ENCODE assay signal across 23 cellular contexts in the genomic region with DNA sequence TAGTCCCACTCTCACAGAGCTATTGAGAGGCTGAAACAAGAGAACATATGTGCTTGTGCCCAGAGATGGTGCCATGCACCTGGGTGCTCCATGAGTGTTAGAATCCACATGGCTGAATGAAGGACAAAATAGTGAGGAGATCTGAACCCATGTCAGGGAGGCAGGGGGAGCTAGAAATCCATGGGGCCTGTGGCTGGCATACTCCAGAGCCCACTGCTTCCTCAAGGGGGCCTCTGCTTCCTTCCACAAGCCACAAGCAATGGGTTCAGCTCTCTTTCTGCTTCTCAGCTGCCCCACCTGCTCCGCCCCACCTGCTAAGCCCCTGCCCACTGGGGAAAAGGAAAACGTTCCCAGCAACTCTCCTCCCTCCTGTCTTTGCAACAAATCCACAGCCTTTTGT. TPM values are rescaled to one million over a fixed set of nuclear protein-coding genes. Genes with fewer than 3 reads are reported as not detected.
A peak's percentile ranks its signal among the peaks of the same experiment; 100 is the strongest.
DNase-seq lines count a peak whose midpoint lies in the region; ATAC-seq and TF ChIP-seq lines count a peak whose summit lies in the region.
"Had no signal": no experiment of that assay in that cellular context is flagged by ENCODE, and none has a peak within 500 bp of the region (broad histone marks: within the 10 kb centered on the region; RNA-seq: fewer than 3 reads in every experiment).

No MANE protein-coding gene starts in this region.

- no peaks in the 10 kb centered on the region for H3K9me3 Mint-ChIP-seq in GM23338
- peaks cover 68% of the 10 kb centered on the region for H3K9me3 Mint-ChIP-seq in endodermal cell
- peaks cover 5% of the 10 kb centered on the region for H3K9me3 Mint-ChIP-seq in neural progenitor cell
- H3K9me3 Mint-ChIP-seq: CD8-positive, alpha-beta T cell had no signal

- H3K27ac Mint-ChIP-seq in GM23338 (no peak overlapping the region), endodermal cell (no peak overlapping the region), neural progenitor cell (no peak overlapping the region)
- H3K27ac Mint-ChIP-seq: CD8-positive, alpha-beta T cell had no signal

- H3F3A ChIP-seq in GM23338 (replicated peaks; ENCODE audit: low read depth) (no peaks in the 10 kb centered on the region), Loucy (ENCODE audit: low read depth) (no peaks in the 10 kb centered on the region), neural progenitor cell (ENCODE audit: low read depth) (no peaks in the 10 kb centered on the region)

- H3K4me1 ChIP-seq in GM23338 (ENCODE audit: insufficient read depth) (no peaks in the 10 kb centered on the region), Loucy (ENCODE audit: insufficient read depth, low read length, poor library complexity, severe bottlenecking) (peaks cover 4% of the 10 kb centered on the region), endodermal cell (ENCODE audit: control insufficient read depth, insufficient read depth, low read length) (peaks cover 5% of the 10 kb centered on the region), neural progenitor cell (peaks cover 6% of the 10 kb centered on the region)

- no peak overlapping the region for H2AFZ ChIP-seq in GM23338
- no peak overlapping the region for H2AFZ ChIP-seq in Loucy (ENCODE audit: low read length)
- no peak overlapping the region for H2AFZ ChIP-seq in neural progenitor cell (replicated peaks)
- H2AFZ ChIP-seq: PC-9 had no signal

- H3K9me3 ChIP-seq in Loucy (ENCODE audit: insufficient read depth, low read depth, low read length) (no peaks in the 10 kb centered on the region), endodermal cell (ENCODE audit: control insufficient read depth, low read length) (no peaks in the 10 kb centered on the region), neural progenitor cell (ENCODE audit: low read depth) (no peaks in the 10 kb centered on the region)
- H3K9me3 ChIP-seq: SK-N-SH had no signal

- H3K9ac ChIP-seq in Loucy (ENCODE audit: low read depth, low read length, poor library complexity, severe bottlenecking) = no peak overlapping the region
- no peak overlapping the region for H3K9ac ChIP-seq in endodermal cell (ENCODE audit: extremely low read depth, low read length, poor library complexity, severe bottlenecking)
- no peak overlapping the region for H3K9ac ChIP-seq in neural progenitor cell
- H3K9ac ChIP-seq: SK-N-SH had no signal

- H4K20me1 ChIP-seq in GM23338 (replicated peaks; ENCODE audit: insufficient read depth) = no peaks in the 10 kb centered on the region
- no peaks in the 10 kb centered on the region for H4K20me1 ChIP-seq in Loucy (ENCODE audit: insufficient read depth, low read length, poor library complexity, severe bottlenecking)
- H4K20me1 ChIP-seq in neural progenitor cell (ENCODE audit: low read depth) = no peaks in the 10 kb centered on the region

- H3K36me3 Mint-ChIP-seq in GM23338 (ENCODE audit: low read depth) = no peaks in the 10 kb centered on the region
- H3K36me3 Mint-ChIP-seq in endodermal cell (ENCODE audit: low read depth) = no peaks in the 10 kb centered on the region
- H3K36me3 Mint-ChIP-seq in neural progenitor cell = no peaks in the 10 kb centered on the region
- H3K36me3 Mint-ChIP-seq: CD8-positive, alpha-beta T cell had no signal

- H3K9me2 ChIP-seq in GM23338 (ENCODE audit: insufficient read depth) (no peaks in the 10 kb centered on the region), Loucy (replicated peaks; ENCODE audit: low read depth, low read length) (no peaks in the 10 kb centered on the region)
- H3K9me2 ChIP-seq: SK-N-SH had no signal

- H3K27me3 ChIP-seq in GM23338 (ENCODE audit: insufficient read depth) (no peaks in the 10 kb centered on the region), Loucy (ENCODE audit: insufficient read depth, low read length, poor library complexity, severe bottlenecking) (no peaks in the 10 kb centered on the region), endodermal cell (ENCODE audit: control insufficient read depth, insufficient read depth, low read length, poor library complexity, severe bottlenecking) (no peaks in the 10 kb centered on the region), neural progenitor cell (no peaks in the 10 kb centered on the region)

- H3K36me3 ChIP-seq in GM23338 (ENCODE audit: insufficient read depth) (no peaks in the 10 kb centered on the region), Loucy (ENCODE audit: insufficient read depth, low read length) (no peaks in the 10 kb centered on the region), endodermal cell (ENCODE audit: control insufficient read depth, insufficient read depth, low read length) (no peaks in the 10 kb centered on the region), neural progenitor cell (no peaks in the 10 kb centered on the region)

- ATAC-seq in GM23338 = peak; percentile 79
- ATAC-seq: CD8-positive, alpha-beta T cell; HepG2 had no signal

- H3K4me1 Mint-ChIP-seq in GM23338 (peaks cover 5% of the 10 kb centered on the region; the same call in 1 of the 3 replicates), endodermal cell (peaks cover 6% of the 10 kb centered on the region), neural progenitor cell (peaks cover 8% of the 10 kb centered on the region)

- TF ChIP-seq CTCF in GM23338 (conservative IDR thresholded peaks at IDR 0.05; ENCODE audit: low read depth in 2 of 2) = peak; percentile 21 to 69
- TF ChIP-seq CTCF in Loucy (conservative IDR thresholded peaks at IDR 0.05; ENCODE audit: low read length) = peak; percentile 36
- TF ChIP-seq CTCF in endodermal cell (conservative IDR thresholded peaks at IDR 0.05) = peak; percentile 49
- peak; percentile 14 for TF ChIP-seq CTCF in neural progenitor cell (IDR thresholded peaks at IDR 0.05)

- H3K27ac ChIP-seq in GM23338 (ENCODE audit: low read depth) = no peak overlapping the region
- no peak overlapping the region for H3K27ac ChIP-seq in endodermal cell (ENCODE audit: low read depth, low read length)
- no peak overlapping the region for H3K27ac ChIP-seq in neural progenitor cell
- H3K27ac ChIP-seq: HL-60, PC-9 had no signal

- H3K79me2 ChIP-seq in GM23338 (replicated peaks; ENCODE audit: insufficient read depth) (no peaks in the 10 kb centered on the region), Loucy (ENCODE audit: insufficient read depth, low read length) (no peaks in the 10 kb centered on the region), neural progenitor cell (ENCODE audit: low read depth) (no peaks in the 10 kb centered on the region)

- H3K27me3 Mint-ChIP-seq in GM23338 (ENCODE audit: insufficient read depth, low read depth, poor library complexity) (peaks cover 7% of the 10 kb centered on the region), endodermal cell (ENCODE audit: insufficient read depth) (no peaks in the 10 kb centered on the region), neural progenitor cell (ENCODE audit: insufficient read depth, low read depth) (peaks cover 3% of the 10 kb centered on the region)

- H3K4me2 ChIP-seq in GM23338 = no peak overlapping the region
- peak overlapping the region; percentile 31 for H3K4me2 ChIP-seq in Loucy (ENCODE audit: low read depth, low read length, poor library complexity, severe bottlenecking)
- H3K4me2 ChIP-seq in neural progenitor cell = no peak overlapping the region
- H3K4me2 ChIP-seq: PC-9, SK-N-SH had no signal

- H3K4me3 ChIP-seq in GM23338 (no peak overlapping the region), Loucy (ENCODE audit: low read length, poor library complexity, severe bottlenecking) (no peak overlapping the region), endodermal cell (ENCODE audit: low read length) (no peak overlapping the region), neural progenitor cell (no peak overlapping the region)
- H3K4me3 ChIP-seq: PC-9 had no signal

- H3K4me3 Mint-ChIP-seq in GM23338 (no peak overlapping the region), endodermal cell (no peak overlapping the region), neural progenitor cell (no peak overlapping the region)
- H3K4me3 Mint-ChIP-seq: CD8-positive, alpha-beta T cell had no signal

- peak; percentile 38 for DNase-seq in GM23338 (ENCODE audit: low spot score)
- DNase-seq in endodermal cell = peak; percentile 65
- no peak for DNase-seq in neural progenitor cell (ENCODE audit: low spot score)
- DNase-seq in putamen (ENCODE audit: low spot score) = no peak
- no peak for DNase-seq in central memory CD4-positive, alpha-beta T cell
- no peak for DNase-seq in midbrain (lab: John Stamatoyannopoulos, UW)
- DNase-seq in anterior cingulate cortex (lab: John Stamatoyannopoulos, UW) = no peak
- DNase-seq: ACHN; C1 segment of cervical spinal cord; CD8-positive, alpha-beta T cell; DMS153; KG1; NCI-H1694; NCI-H2107; NCI-H2227 treated with DMSO at 0.1 percent for 48 hours; NCI-H510A; PC-9; RPMI8226; SHP77 treated with DMSO at 0.1 percent for 48 hours; SK-N-SH had no signal

- 80% methylated on average over 1 of the region's 2 CpGs; no CpG with 5 or more reads in 1 of the 2 experiments for WGBS in endodermal cell (ENCODE audit: insufficient coverage in 1 of 2, insufficient read length in 1 of 2), 2 experiments

TF ChIP-seq in GM23338, 12 proteins besides CTCF, POLR2A, EP300 and RAD21 (continues in another document):
- no peak for TF ChIP-seq JUNB (IDR thresholded peaks at IDR 0.05; ENCODE audit: unreplicated experiment)
- no peak for TF ChIP-seq ZNF114 (CRISPR knock-in tag; IDR thresholded peaks at IDR 0.05)

RNA-seq across cellular contexts. Expression of gene PJA1, which starts 46.1 kb away (rescaled TPM):
- total RNA-seq in GM23338 (2014; rRNA removed; shearing (Covaris generic)) = 30.9 and 31.3 TPM in 2 replicates
- polyA plus RNA-seq in GM23338 (2016; fragmentation: Nextera tagmentation; extraction: Ambion mirVana) = 20.7 and 25.2 TPM in 2 replicates
- total RNA-seq in endodermal cell (10 to 100 TPM; 32.0 to 32.6 TPM), neural progenitor cell (ENCODE audit: low replicate concordance) (53.6 and 62.1 TPM in 2 replicates)
- polyA plus RNA-seq in endodermal cell (2013, experiment 1 of 2) = 56.6 TPM
- 53.0 TPM for polyA plus RNA-seq in endodermal cell (2013, experiment 2 of 2)

Comparison
In these comparisons a context has a peak if more than half of its experiments do, and no peak if none do; other contexts are left out.
1. DNase-seq: peak in GM23338 (single experiment) and endodermal cell (single experiment); none in neural progenitor cell (single experiment), putamen (single experiment), central memory CD4-positive, alpha-beta T cell (single experiment), midbrain (single experiment) and anterior cingulate cortex (0 of 58).
2. Peak in every context shown above with its lines, with median percentiles within 50 percentile points of each other: CTCF ChIP-seq.